1 cellular context compared by ENCODE assay signal in the genomic region with DNA sequence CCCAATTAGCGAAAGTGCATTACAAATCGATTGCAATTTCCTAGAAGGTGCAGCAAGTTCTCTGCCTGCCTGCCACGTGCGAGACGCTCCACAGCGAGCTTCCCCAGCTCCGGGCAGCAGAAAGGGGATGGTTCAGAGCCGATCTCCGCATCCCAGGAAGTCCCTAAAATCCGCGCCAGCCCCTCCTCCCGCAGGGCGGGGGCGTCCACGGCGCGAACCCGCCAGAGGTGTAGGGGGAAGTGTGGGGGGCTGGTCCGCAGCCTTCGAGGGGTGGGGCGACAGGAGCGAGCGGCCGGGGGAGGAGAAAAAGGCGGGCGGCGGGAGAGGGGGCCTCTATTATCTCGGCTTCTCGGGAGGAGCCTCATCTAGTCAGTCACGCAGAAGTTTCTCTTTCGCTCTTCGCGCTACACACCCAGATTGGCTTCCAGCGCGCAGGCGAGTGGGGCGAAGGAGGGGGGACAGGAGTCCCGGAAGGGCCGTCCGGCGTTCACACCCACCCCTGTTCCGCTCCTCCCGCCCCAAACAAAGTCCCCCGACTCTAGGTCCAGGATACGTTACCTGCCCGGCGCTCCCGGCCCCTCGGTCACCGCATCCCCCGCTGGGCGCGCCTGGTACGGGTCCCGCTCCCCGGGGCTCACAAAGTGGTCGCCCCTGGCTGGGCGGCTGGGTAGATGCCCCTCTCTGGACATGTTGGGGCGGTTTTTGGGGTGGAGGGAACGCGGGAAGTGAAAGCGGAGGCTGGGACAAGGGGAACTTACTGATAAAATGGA.
TF ChIP-seq lines count a peak whose summit lies in the region.

No MANE protein-coding gene starts in this region.

TF ChIP-seq in K562, 482 proteins besides CTCF, POLR2A, EP300 and RAD21 (continued from another document and continues in another):
- TF ChIP-seq, protein P1, sequence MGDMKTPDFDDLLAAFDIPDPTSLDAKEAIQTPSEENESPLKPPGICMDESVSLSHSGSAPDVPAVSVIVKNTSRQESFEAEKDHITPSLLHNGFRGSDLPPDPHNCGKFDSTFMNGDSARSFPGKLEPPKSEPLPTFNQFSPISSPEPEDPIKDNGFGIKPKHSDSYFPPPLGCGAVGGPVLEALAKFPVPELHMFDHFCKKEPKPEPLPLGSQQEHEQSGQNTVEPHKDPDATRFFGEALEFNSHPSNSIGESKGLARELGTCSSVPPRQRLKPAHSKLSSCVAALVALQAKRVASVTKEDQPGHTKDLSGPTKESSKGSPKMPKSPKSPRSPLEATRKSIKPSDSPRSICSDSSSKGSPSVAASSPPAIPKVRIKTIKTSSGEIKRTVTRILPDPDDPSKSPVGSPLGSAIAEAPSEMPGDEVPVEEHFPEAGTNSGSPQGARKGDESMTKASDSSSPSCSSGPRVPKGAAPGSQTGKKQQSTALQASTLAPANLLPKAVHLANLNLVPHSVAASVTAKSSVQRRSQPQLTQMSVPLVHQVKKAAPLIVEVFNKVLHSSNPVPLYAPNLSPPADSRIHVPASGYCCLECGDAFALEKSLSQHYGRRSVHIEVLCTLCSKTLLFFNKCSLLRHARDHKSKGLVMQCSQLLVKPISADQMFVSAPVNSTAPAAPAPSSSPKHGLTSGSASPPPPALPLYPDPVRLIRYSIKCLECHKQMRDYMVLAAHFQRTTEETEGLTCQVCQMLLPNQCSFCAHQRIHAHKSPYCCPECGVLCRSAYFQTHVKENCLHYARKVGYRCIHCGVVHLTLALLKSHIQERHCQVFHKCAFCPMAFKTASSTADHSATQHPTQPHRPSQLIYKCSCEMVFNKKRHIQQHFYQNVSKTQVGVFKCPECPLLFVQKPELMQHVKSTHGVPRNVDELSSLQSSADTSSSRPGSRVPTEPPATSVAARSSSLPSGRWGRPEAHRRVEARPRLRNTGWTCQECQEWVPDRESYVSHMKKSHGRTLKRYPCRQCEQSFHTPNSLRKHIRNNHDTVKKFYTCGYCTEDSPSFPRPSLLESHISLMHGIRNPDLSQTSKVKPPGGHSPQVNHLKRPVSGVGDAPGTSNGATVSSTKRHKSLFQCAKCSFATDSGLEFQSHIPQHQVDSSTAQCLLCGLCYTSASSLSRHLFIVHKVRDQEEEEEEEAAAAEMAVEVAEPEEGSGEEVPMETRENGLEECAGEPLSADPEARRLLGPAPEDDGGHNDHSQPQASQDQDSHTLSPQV (IDR thresholded peaks at IDR 0.05) = peak; percentile 68; the same call in 1 of the 2 replicates
- TF ChIP-seq NR3C1 (CRISPR knock-in tag; IDR thresholded peaks at IDR 0.05) (0 out of 2 replicates have a peak, but pooled peaks have one; percentile 59), TBL1XR1 (IDR thresholded peaks at IDR 0.05; ENCODE audit: low read length in 2 of 2) (no peak; a peak in 1 of 4 replicates), RBM17 (IDR thresholded peaks at IDR 0.05; ENCODE audit: borderline replicate concordance, low read depth, low read length) (no peak), HDAC3 (IDR thresholded peaks at IDR 0.05; ENCODE audit: borderline replicate concordance, partially characterized antibody) (no peak), MYBL2 (IDR thresholded peaks at IDR 0.05; ENCODE audit: low read depth) (no peak), MYBL2 (CRISPR knock-in tag; IDR thresholded peaks at IDR 0.05; ENCODE audit: borderline replicate concordance) (no peak), MED1 (CRISPR knock-in tag; IDR thresholded peaks at IDR 0.05; ENCODE audit: borderline replicate concordance) (no peak), ZBTB17 (CRISPR knock-in tag; IDR thresholded peaks at IDR 0.05) (peak; percentile 9; the same call in 1 of the 2 replicates), ZSCAN29 (IDR thresholded peaks at IDR 0.05) (no peak), ZNF75A (CRISPR knock-in tag; IDR thresholded peaks at IDR 0.05) (0 out of 2 replicates have a peak, but pooled peaks have one; percentile 12), ZNF764 (CRISPR knock-in tag; IDR thresholded peaks at IDR 0.05; ENCODE audit: low read depth) (no peak), ETV6 (IDR thresholded peaks at IDR 0.05; ENCODE audit: borderline replicate concordance in 1 of 2, low read depth in 2 of 2, low read length in 1 of 2) (peak; percentile 4 to 38; a peak in 1 of 4 replicates), ETV6 (CRISPR knock-in tag; IDR thresholded peaks at IDR 0.05; ENCODE audit: borderline replicate concordance) (no peak), ZNF77 (CRISPR knock-in tag; IDR thresholded peaks at IDR 0.05) (no peak), ZBED1 (IDR thresholded peaks at IDR 0.05) (no peak), MIER1 (IDR thresholded peaks at IDR 0.05; ENCODE audit: low read depth) (no peak), ZNF316 (IDR thresholded peaks at IDR 0.05) (no peak), SMARCE1 (IDR thresholded peaks at IDR 0.05) (no peak; the same call in 1 of the 2 replicates), ZNF165 (CRISPR knock-in tag; IDR thresholded peaks at IDR 0.05; ENCODE audit: borderline replicate concordance) (no peak)
- TF ChIP-seq, protein P2, sequence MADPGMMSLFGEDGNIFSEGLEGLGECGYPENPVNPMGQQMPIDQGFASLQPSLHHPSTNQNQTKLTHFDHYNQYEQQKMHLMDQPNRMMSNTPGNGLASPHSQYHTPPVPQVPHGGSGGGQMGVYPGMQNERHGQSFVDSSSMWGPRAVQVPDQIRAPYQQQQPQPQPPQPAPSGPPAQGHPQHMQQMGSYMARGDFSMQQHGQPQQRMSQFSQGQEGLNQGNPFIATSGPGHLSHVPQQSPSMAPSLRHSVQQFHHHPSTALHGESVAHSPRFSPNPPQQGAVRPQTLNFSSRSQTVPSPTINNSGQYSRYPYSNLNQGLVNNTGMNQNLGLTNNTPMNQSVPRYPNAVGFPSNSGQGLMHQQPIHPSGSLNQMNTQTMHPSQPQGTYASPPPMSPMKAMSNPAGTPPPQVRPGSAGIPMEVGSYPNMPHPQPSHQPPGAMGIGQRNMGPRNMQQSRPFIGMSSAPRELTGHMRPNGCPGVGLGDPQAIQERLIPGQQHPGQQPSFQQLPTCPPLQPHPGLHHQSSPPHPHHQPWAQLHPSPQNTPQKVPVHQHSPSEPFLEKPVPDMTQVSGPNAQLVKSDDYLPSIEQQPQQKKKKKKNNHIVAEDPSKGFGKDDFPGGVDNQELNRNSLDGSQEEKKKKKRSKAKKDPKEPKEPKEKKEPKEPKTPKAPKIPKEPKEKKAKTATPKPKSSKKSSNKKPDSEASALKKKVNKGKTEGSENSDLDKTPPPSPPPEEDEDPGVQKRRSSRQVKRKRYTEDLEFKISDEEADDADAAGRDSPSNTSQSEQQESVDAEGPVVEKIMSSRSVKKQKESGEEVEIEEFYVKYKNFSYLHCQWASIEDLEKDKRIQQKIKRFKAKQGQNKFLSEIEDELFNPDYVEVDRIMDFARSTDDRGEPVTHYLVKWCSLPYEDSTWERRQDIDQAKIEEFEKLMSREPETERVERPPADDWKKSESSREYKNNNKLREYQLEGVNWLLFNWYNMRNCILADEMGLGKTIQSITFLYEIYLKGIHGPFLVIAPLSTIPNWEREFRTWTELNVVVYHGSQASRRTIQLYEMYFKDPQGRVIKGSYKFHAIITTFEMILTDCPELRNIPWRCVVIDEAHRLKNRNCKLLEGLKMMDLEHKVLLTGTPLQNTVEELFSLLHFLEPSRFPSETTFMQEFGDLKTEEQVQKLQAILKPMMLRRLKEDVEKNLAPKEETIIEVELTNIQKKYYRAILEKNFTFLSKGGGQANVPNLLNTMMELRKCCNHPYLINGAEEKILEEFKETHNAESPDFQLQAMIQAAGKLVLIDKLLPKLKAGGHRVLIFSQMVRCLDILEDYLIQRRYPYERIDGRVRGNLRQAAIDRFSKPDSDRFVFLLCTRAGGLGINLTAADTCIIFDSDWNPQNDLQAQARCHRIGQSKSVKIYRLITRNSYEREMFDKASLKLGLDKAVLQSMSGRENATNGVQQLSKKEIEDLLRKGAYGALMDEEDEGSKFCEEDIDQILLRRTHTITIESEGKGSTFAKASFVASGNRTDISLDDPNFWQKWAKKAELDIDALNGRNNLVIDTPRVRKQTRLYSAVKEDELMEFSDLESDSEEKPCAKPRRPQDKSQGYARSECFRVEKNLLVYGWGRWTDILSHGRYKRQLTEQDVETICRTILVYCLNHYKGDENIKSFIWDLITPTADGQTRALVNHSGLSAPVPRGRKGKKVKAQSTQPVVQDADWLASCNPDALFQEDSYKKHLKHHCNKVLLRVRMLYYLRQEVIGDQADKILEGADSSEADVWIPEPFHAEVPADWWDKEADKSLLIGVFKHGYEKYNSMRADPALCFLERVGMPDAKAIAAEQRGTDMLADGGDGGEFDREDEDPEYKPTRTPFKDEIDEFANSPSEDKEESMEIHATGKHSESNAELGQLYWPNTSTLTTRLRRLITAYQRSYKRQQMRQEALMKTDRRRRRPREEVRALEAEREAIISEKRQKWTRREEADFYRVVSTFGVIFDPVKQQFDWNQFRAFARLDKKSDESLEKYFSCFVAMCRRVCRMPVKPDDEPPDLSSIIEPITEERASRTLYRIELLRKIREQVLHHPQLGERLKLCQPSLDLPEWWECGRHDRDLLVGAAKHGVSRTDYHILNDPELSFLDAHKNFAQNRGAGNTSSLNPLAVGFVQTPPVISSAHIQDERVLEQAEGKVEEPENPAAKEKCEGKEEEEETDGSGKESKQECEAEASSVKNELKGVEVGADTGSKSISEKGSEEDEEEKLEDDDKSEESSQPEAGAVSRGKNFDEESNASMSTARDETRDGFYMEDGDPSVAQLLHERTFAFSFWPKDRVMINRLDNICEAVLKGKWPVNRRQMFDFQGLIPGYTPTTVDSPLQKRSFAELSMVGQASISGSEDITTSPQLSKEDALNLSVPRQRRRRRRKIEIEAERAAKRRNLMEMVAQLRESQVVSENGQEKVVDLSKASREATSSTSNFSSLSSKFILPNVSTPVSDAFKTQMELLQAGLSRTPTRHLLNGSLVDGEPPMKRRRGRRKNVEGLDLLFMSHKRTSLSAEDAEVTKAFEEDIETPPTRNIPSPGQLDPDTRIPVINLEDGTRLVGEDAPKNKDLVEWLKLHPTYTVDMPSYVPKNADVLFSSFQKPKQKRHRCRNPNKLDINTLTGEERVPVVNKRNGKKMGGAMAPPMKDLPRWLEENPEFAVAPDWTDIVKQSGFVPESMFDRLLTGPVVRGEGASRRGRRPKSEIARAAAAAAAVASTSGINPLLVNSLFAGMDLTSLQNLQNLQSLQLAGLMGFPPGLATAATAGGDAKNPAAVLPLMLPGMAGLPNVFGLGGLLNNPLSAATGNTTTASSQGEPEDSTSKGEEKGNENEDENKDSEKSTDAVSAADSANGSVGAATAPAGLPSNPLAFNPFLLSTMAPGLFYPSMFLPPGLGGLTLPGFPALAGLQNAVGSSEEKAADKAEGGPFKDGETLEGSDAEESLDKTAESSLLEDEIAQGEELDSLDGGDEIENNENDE (IDR thresholded peaks at IDR 0.05; ENCODE audit: low read depth, low read length) = no peak
- TF ChIP-seq, protein P3, sequence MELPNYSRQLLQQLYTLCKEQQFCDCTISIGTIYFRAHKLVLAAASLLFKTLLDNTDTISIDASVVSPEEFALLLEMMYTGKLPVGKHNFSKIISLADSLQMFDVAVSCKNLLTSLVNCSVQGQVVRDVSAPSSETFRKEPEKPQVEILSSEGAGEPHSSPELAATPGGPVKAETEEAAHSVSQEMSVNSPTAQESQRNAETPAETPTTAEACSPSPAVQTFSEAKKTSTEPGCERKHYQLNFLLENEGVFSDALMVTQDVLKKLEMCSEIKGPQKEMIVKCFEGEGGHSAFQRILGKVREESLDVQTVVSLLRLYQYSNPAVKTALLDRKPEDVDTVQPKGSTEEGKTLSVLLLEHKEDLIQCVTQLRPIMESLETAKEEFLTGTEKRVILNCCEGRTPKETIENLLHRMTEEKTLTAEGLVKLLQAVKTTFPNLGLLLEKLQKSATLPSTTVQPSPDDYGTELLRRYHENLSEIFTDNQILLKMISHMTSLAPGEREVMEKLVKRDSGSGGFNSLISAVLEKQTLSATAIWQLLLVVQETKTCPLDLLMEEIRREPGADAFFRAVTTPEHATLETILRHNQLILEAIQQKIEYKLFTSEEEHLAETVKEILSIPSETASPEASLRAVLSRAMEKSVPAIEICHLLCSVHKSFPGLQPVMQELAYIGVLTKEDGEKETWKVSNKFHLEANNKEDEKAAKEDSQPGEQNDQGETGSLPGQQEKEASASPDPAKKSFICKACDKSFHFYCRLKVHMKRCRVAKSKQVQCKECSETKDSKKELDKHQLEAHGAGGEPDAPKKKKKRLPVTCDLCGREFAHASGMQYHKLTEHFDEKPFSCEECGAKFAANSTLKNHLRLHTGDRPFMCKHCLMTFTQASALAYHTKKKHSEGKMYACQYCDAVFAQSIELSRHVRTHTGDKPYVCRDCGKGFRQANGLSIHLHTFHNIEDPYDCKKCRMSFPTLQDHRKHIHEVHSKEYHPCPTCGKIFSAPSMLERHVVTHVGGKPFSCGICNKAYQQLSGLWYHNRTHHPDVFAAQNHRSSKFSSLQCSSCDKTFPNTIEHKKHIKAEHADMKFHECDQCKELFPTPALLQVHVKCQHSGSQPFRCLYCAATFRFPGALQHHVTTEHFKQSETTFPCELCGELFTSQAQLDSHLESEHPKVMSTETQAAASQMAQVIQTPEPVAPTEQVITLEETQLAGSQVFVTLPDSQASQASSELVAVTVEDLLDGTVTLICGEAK (IDR thresholded peaks at IDR 0.05) = peak; percentile 80
- TF ChIP-seq, protein P3 (CRISPR knock-in tag; IDR thresholded peaks at IDR 0.05) = no peak
